ENCODE assay signal across 10 cellular contexts in genomic region chr4:42642136-42642797, GRCh38. TPM values are rescaled to one million over a fixed set of nuclear protein-coding genes. Genes with fewer than 3 reads are reported as not detected.
A peak's percentile ranks its signal among the peaks of the same experiment; 100 is the strongest.
DNase-seq lines count a peak whose midpoint lies in the region; ATAC-seq and TF ChIP-seq lines count a peak whose summit lies in the region.
"Had no signal": no experiment of that assay in that cellular context is flagged by ENCODE, and none has a peak within 500 bp of the region (broad histone marks: within the 10 kb centered on the region; RNA-seq: fewer than 3 reads in every experiment).

No MANE protein-coding gene starts in this region.

- no peaks in the 10 kb centered on the region for H3K36me3 Mint-ChIP-seq in activated B cell treated with CpG ODN at 0.5 μM for 24 hours (ENCODE audit: low read depth)
- H3K36me3 Mint-ChIP-seq in naive thymus-derived CD4-positive, alpha-beta T cell = peaks cover 0 to 18% (median 0%) of the 10 kb centered on the region in 5 donors
- H3K36me3 Mint-ChIP-seq: WTC11 had no signal

- H3K4me1 Mint-ChIP-seq in activated B cell treated with CpG ODN at 0.5 μM for 24 hours = peaks cover 99% of the 10 kb centered on the region
- H3K4me1 Mint-ChIP-seq in naive thymus-derived CD4-positive, alpha-beta T cell = peaks cover 46 to 98% (median 86%) of the 10 kb centered on the region in 7 donors

- peak overlapping the region; percentile 9 for H3K4me3 Mint-ChIP-seq in activated B cell treated with CpG ODN at 0.5 μM for 24 hours
- peak overlapping the region; percentile 1 to 65 (median 30) for H3K4me3 Mint-ChIP-seq in naive thymus-derived CD4-positive, alpha-beta T cell
- H3K4me3 Mint-ChIP-seq: WTC11 had no signal

- H3K4me1 ChIP-seq in naive thymus-derived CD4-positive, alpha-beta T cell (ENCODE audit: control insufficient read depth in 2 of 2, insufficient read depth in 2 of 2, low read length in 2 of 2) = peaks cover 41 to 49% of the 10 kb centered on the region in 2 donors
- no peaks in the 10 kb centered on the region for H3K4me1 ChIP-seq in aorta (ENCODE audit: control insufficient read depth in 1 of 2, insufficient read depth in 2 of 2, low read length in 2 of 2)

- no peaks in the 10 kb centered on the region for H3K36me3 ChIP-seq in naive thymus-derived CD4-positive, alpha-beta T cell (ENCODE audit: control insufficient read depth in 2 of 3, insufficient read depth in 3 of 3, low read length in 3 of 3)
- H3K36me3 ChIP-seq in aorta (ENCODE audit: control insufficient read depth in 1 of 2, insufficient read depth in 2 of 2, low read length in 1 of 2) = no peaks in the 10 kb centered on the region

- H3K27ac ChIP-seq in naive thymus-derived CD4-positive, alpha-beta T cell (ENCODE audit: low read depth, low read length) = no peak overlapping the region
- no peak overlapping the region for H3K27ac ChIP-seq in aorta (ENCODE audit: low read depth in 1 of 2, low read length in 2 of 2)

- H3K4me3 ChIP-seq in GM08714 (ENCODE audit: low read length) (peak overlapping the region; percentile 60; the same call in 1 of the 2 replicates), aorta (ENCODE audit: low read length in 2 of 2) (no peak overlapping the region)
- no peak overlapping the region for H3K4me3 ChIP-seq in naive thymus-derived CD4-positive, alpha-beta T cell (ENCODE audit: low read length)

- H3K27me3 ChIP-seq in naive thymus-derived CD4-positive, alpha-beta T cell (ENCODE audit: control insufficient read depth in 2 of 2, insufficient read depth in 2 of 2, low read length in 2 of 2) = no peaks in the 10 kb centered on the region
- H3K27me3 ChIP-seq in aorta (ENCODE audit: control insufficient read depth in 1 of 2, insufficient read depth in 2 of 2, low read length in 1 of 2) = no peaks in the 10 kb centered on the region

- DNase-seq in activated B cell treated with CpG ODN at 0.5 μM for 24 hours (no peak), aorta (no peak), middle frontal gyrus (ENCODE audit: extremely low spot score, low spot score) (no peak)
- no peak for DNase-seq in naive thymus-derived CD4-positive, alpha-beta T cell
- DNase-seq: SHP77 treated with DMSO at 0.1 percent for 48 hours had no signal

- no peak for TF ChIP-seq CTCF in activated B cell treated with CpG ODN at 0.5 μM for 24 hours (IDR thresholded peaks at IDR 0.05)

- H3K9me3 Mint-ChIP-seq in activated B cell treated with CpG ODN at 0.5 μM for 24 hours = no peaks in the 10 kb centered on the region
- peaks cover 0 to 2% (median 0%) of the 10 kb centered on the region in 11 donors for H3K9me3 Mint-ChIP-seq in naive thymus-derived CD4-positive, alpha-beta T cell
- H3K9me3 Mint-ChIP-seq: WTC11 had no signal

- no peaks in the 10 kb centered on the region for H3K27me3 Mint-ChIP-seq in activated B cell treated with CpG ODN at 0.5 μM for 24 hours
- H3K27me3 Mint-ChIP-seq in naive thymus-derived CD4-positive, alpha-beta T cell = no peaks in the 10 kb centered on the region

- POLR2A ChIA-PET in activated B cell treated with CpG ODN at 0.5 μM for 24 hours (lab: Charles Lee) = interaction anchor here (1.0 to 6.8 kb wide), 3 partner anchors 13 to 15 kb away, joined by 3 to 95 read pairs (median 6); partner anchors contain the start of gene ATP8A1
- POLR2A ChIA-PET in naive thymus-derived CD4-positive, alpha-beta T cell (lab: Charles Lee) = interaction anchor here (1.7 kb wide), 1 partner anchor 15 kb away, joined by 9 read pairs; the partner anchor contains the start of gene ATP8A1

- peak overlapping the region; percentile 92 for H3K27ac Mint-ChIP-seq in activated B cell treated with CpG ODN at 0.5 μM for 24 hours
- peak overlapping the region in 5 of 9 donors; percentile 1 to 74 (median 37) for H3K27ac Mint-ChIP-seq in naive thymus-derived CD4-positive, alpha-beta T cell
- H3K27ac Mint-ChIP-seq: WTC11 had no signal

- ATAC-seq in GM21717 (IDR thresholded peaks at IDR 0.05; ENCODE audit: unreplicated experiment) = peak; percentile 25
- no peak for ATAC-seq in activated B cell treated with CpG ODN at 0.5 μM for 24 hours (ENCODE audit: low read depth)
- peak; percentile 18 for ATAC-seq in naive thymus-derived CD4-positive, alpha-beta T cell
- ATAC-seq in HG02970 (IDR thresholded peaks at IDR 0.05; ENCODE audit: low FRiP score, unreplicated experiment) = no peak
- no peak for ATAC-seq in aorta (ENCODE audit: low FRiP score)
- no peak for ATAC-seq in HG03039 (IDR thresholded peaks at IDR 0.05; ENCODE audit: unreplicated experiment)
- ATAC-seq: WTC11 had no signal

- CTCF ChIA-PET in activated B cell treated with CpG ODN at 0.5 μM for 24 hours (lab: Charles Lee) = no interaction called here
- CTCF ChIA-PET in naive thymus-derived CD4-positive, alpha-beta T cell (lab: Charles Lee) = no interaction called here

- WGBS in aorta, 2 donors = 88 to 93% methylated on average over 7 of the region's 7 CpGs

- intact Hi-C loops in activated B cell treated with CpG ODN at 0.5 μM for 24 hours (cut with micrococcal nuclease) = no loop called here
- intact Hi-C loops in naive thymus-derived CD4-positive, alpha-beta T cell (cut with micrococcal nuclease) = loop anchor here in 1 of 2 donors (2.0 kb wide), 1 partner anchor 15 kb away; the partner anchor contains the start of gene ATP8A1
- intact Hi-C loops in aorta (cut with DNase I) = no loop called here

- H3K9me3 ChIP-seq in naive thymus-derived CD4-positive, alpha-beta T cell (ENCODE audit: control insufficient read depth in 2 of 3, low read length in 3 of 3) = no peaks in the 10 kb centered on the region
- no peaks in the 10 kb centered on the region for H3K9me3 ChIP-seq in aorta (ENCODE audit: control insufficient read depth, low read length)

RNA-seq across cellular contexts. Expression of gene ATP8A1, which starts 14.6 kb away (rescaled TPM):
- 27.9 and 35.6 TPM in 2 replicates for total RNA-seq in activated B cell treated with CpG ODN at 0.5 μM for 24 hours
- 10 to 100 TPM; 28.9 to 66.8 (median 54.4) TPM for total RNA-seq in naive thymus-derived CD4-positive, alpha-beta T cell
- 10 to 100 TPM in 1 of 2 donors, 1 to 10 TPM in 1; 8.8 to 10.2 TPM for polyA plus RNA-seq in naive thymus-derived CD4-positive, alpha-beta T cell
- 10 to 100 TPM; 11.6 to 13.2 TPM for total RNA-seq in aorta
- polyA plus RNA-seq in aorta = 1 to 10 TPM in 1 of 2 donors, under 1 TPM in 1; 0.38 to 1.8 TPM

Comparison
In these comparisons a context has a peak if more than half of its experiments do, and no peak if none do; other contexts are left out.
1. ATAC-seq: peak in GM21717 (single experiment) and naive thymus-derived CD4-positive, alpha-beta T cell (single experiment); none in activated B cell treated with CpG ODN at 0.5 μM for 24 hours (single experiment), HG02970 (single experiment), aorta (single experiment) and HG03039 (single experiment).